In genomic region chr2:88055049-88055435, GRCh38 we compare ENCODE assay signal across 8 cellular contexts. TPM values are rescaled to one million over a fixed set of nuclear protein-coding genes. Genes with fewer than 3 reads are reported as not detected.
DNase-seq lines count a peak whose midpoint lies in the region; ATAC-seq and TF ChIP-seq lines count a peak whose summit lies in the region.

No MANE protein-coding gene starts in this region.

- H3K9me3 ChIP-seq in HAP-1 (no peaks in the 10 kb centered on the region), psoas muscle (no peaks in the 10 kb centered on the region)

- POLR2A ChIA-PET in activated B cell treated with CpG ODN at 0.5 μM for 24 hours (lab: Charles Lee) = interaction anchor here (0.7 to 4.5 kb wide), 3 partner anchors 10 to 1612 kb away, joined by 3 to 40 read pairs (median 6); partner anchors contain the start of gene RNU2-63P

- WGBS in psoas muscle, 3 donors = 0 to 1% (median 1%) methylated on average over 17 of the region's 17 CpGs

- ATAC-seq in activated B cell treated with CpG ODN at 0.5 μM for 24 hours (ENCODE audit: low read depth) (no peak), Right ventricle myocardium superior (ENCODE audit: poor library complexity) (peak; percentile 5), psoas muscle (peak in 3 of 4 donors; percentile 13 to 20 (median 13)), esophagus mucosa (no peak)

- peaks cover 13% of the 10 kb centered on the region for H3K4me1 ChIP-seq in HAP-1
- peaks cover 23% of the 10 kb centered on the region for H3K4me1 ChIP-seq in psoas muscle

- H3K27ac Mint-ChIP-seq in activated B cell treated with CpG ODN at 0.5 μM for 24 hours = peak overlapping the region; percentile 96

- DNase-seq in AG08395 (ENCODE audit: low spot score) = peak; percentile 32
- peak in 1 of 2 experiments; percentile 17 for DNase-seq in HAP-1 (ENCODE audit: low spot score in 2 of 2)
- DNase-seq in activated B cell treated with CpG ODN at 0.5 μM for 24 hours = no peak
- DNase-seq in Right ventricle myocardium superior = no peak
- no peak for DNase-seq in psoas muscle
- no peak for DNase-seq in NCI-H1105 (lab: John Stamatoyannopoulos, UW)
- DNase-seq in NCI-H2107 (lab: John Stamatoyannopoulos, UW) = no peak

- intact Hi-C loops in activated B cell treated with CpG ODN at 0.5 μM for 24 hours (cut with micrococcal nuclease) (loop anchor here (2.0 to 10.0 kb wide), 3 partner anchors 38 to 1610 kb away; partner anchors contain the start of genes CHMP3, KDM3A and RNU2-63P), Right ventricle myocardium superior (cut with DNase I) (no loop called here), psoas muscle (cut with DNase I) (loop anchor here in 1 of 2 donors (5.0 kb wide), 2 partner anchors 42 to 132 kb away; no protein-coding TSS in a partner anchor)

- H3K36me3 ChIP-seq in HAP-1 (replicated peaks) (0 out of 2 replicates have a peak, but pooled peaks cover 2% of the 10 kb centered on the region), psoas muscle (ENCODE audit: insufficient read depth in 1 of 2, low read depth in 1 of 2) (no peaks in the 10 kb centered on the region)

- H3K36me3 Mint-ChIP-seq in activated B cell treated with CpG ODN at 0.5 μM for 24 hours (ENCODE audit: low read depth) = peaks cover 32% of the 10 kb centered on the region

- no peaks in the 10 kb centered on the region for H3K27me3 ChIP-seq in HAP-1 (ENCODE audit: low read depth)
- no peaks in the 10 kb centered on the region for H3K27me3 ChIP-seq in psoas muscle (ENCODE audit: insufficient read depth in 3 of 3, low read length in 2 of 3)

- H3K27me3 Mint-ChIP-seq in activated B cell treated with CpG ODN at 0.5 μM for 24 hours = no peaks in the 10 kb centered on the region

- no peaks in the 10 kb centered on the region for H3K9me3 Mint-ChIP-seq in activated B cell treated with CpG ODN at 0.5 μM for 24 hours

- in situ Hi-C loops in HAP-1 (cut with MboI; ENCODE audit: low sequenced_read_pairs) = loop anchor here (25.0 kb wide), 1 partner anchor 407 kb away; the partner anchor contains the start of gene FOXI3

- H3K4me3 ChIP-seq in HAP-1 (peak overlapping the region; percentile 84), psoas muscle (peak overlapping the region; percentile 91)

- H3K4me3 Mint-ChIP-seq in activated B cell treated with CpG ODN at 0.5 μM for 24 hours = peak overlapping the region; percentile 92

- peaks cover 39% of the 10 kb centered on the region for H3K4me1 Mint-ChIP-seq in activated B cell treated with CpG ODN at 0.5 μM for 24 hours

- CTCF ChIA-PET in activated B cell treated with CpG ODN at 0.5 μM for 24 hours (lab: Charles Lee) = no interaction called here

- peak overlapping the region; percentile 99 for H3K27ac ChIP-seq in psoas muscle

- TF ChIP-seq CTCF in activated B cell treated with CpG ODN at 0.5 μM for 24 hours (IDR thresholded peaks at IDR 0.05) (no peak), psoas muscle (IDR thresholded peaks at IDR 0.05) (no peak)

RNA-seq across cellular contexts. Expression of gene KRCC1, which starts 0.5 kb away (rescaled TPM):
- total RNA-seq in activated B cell treated with CpG ODN at 0.5 μM for 24 hours = 19.0 and 20.8 TPM in 2 replicates
- total RNA-seq in Right ventricle myocardium superior = 22.8 TPM
- 10 to 100 TPM; 10.8 to 24.1 (median 18.7) TPM for total RNA-seq in psoas muscle
- polyA plus RNA-seq in psoas muscle = 10 to 100 TPM; 19.1 to 44.4 (median 20.1) TPM
- total RNA-seq in esophagus mucosa = 15.5 TPM

RNA-seq across cellular contexts. Expression of gene SMYD1, which starts 12.6 kb away (rescaled TPM):
- total RNA-seq in activated B cell treated with CpG ODN at 0.5 μM for 24 hours = not detected in 2 replicates
- 468 TPM for total RNA-seq in Right ventricle myocardium superior
- 100 to 1,000 TPM; 143 to 325 (median 232) TPM for total RNA-seq in psoas muscle
- polyA plus RNA-seq in psoas muscle = 100 to 1,000 TPM in 1 of 3 donors, 10 to 100 TPM in 1, 1 to 10 TPM in 1; 8.0 to 112 (median 57.2) TPM
- total RNA-seq in esophagus mucosa = not detected

RNA-seq across cellular contexts. Expression of gene RNU2-63P, which starts 38.7 kb away (rescaled TPM):
- 9.7 and 19.5 TPM in 2 replicates for total RNA-seq in activated B cell treated with CpG ODN at 0.5 μM for 24 hours
- not detected for total RNA-seq in Right ventricle myocardium superior
- total RNA-seq in psoas muscle = 1 to 10 TPM in 1 of 4 donors, not detected in 3; 5.0 TPM
- not detected for polyA plus RNA-seq in psoas muscle
- total RNA-seq in esophagus mucosa = 5.2 TPM

Comparison
In these comparisons a context has a peak if more than half of its experiments do, and no peak if none do; other contexts are left out.
1. ATAC-seq: peak in Right ventricle myocardium superior (single experiment) and psoas muscle (3 of 4); none in activated B cell treated with CpG ODN at 0.5 μM for 24 hours (single experiment) and esophagus mucosa (single experiment).
2. RNA of gene SMYD1, which starts 12.6 kb away (total RNA-seq): 468 TPM in Right ventricle myocardium superior (single experiment) and 143 to 325 TPM in psoas muscle; not detected in esophagus mucosa (single experiment) and not detected in activated B cell treated with CpG ODN at 0.5 μM for 24 hours; every median in the first group is over 100 times any median in the second.